Comparison of ENCODE assay signal across 21 cellular contexts in genomic region chr2:61244694-61245093, GRCh38.
DNase-seq lines count a peak whose midpoint lies in the region; ATAC-seq and TF ChIP-seq lines count a peak whose summit lies in the region.
"Had no signal": no experiment of that assay in that cellular context is flagged by ENCODE, and none has a peak within 500 bp of the region (broad histone marks: within the 10 kb centered on the region; RNA-seq: fewer than 3 reads in every experiment).

No MANE protein-coding gene starts in this region.

- H4K20me1 ChIP-seq in GM23338 (replicated peaks; ENCODE audit: insufficient read depth) (no peaks in the 10 kb centered on the region), neural progenitor cell (ENCODE audit: low read depth) (no peaks in the 10 kb centered on the region)

- peaks cover 34% of the 10 kb centered on the region for H3K36me3 Mint-ChIP-seq in activated CD8-positive, alpha-beta T cell treated with anti-CD3 and anti-CD28 coated beads for 36 hours (ENCODE audit: low read depth)
- peaks cover 48% of the 10 kb centered on the region for H3K36me3 Mint-ChIP-seq in activated CD8-positive, alpha-beta T cell treated with anti-CD3 and anti-CD28 coated beads, Interleukin-2, amount 10 ng/mL, durations not matched to agents 7 days and 5 days (ENCODE audit: low read depth)
- peaks cover 55% of the 10 kb centered on the region for H3K36me3 Mint-ChIP-seq in GM23338 (ENCODE audit: low read depth)
- H3K36me3 Mint-ChIP-seq in central memory CD8-positive, alpha-beta T cell (ENCODE audit: insufficient read depth): peaks cover 44% of the 10 kb centered on the region
- peaks cover 35% of the 10 kb centered on the region for H3K36me3 Mint-ChIP-seq in neural progenitor cell

- H3K4me3 Mint-ChIP-seq in activated CD8-positive, alpha-beta T cell treated with anti-CD3 and anti-CD28 coated beads for 36 hours: no peak overlapping the region
- no peak overlapping the region for H3K4me3 Mint-ChIP-seq in activated CD8-positive, alpha-beta T cell treated with anti-CD3 and anti-CD28 coated beads, Interleukin-2, amount 10 ng/mL, durations not matched to agents 7 days and 5 days
- H3K4me3 Mint-ChIP-seq in GM23338: no peak overlapping the region
- no peak overlapping the region for H3K4me3 Mint-ChIP-seq in central memory CD8-positive, alpha-beta T cell
- no peak overlapping the region for H3K4me3 Mint-ChIP-seq in neural progenitor cell
- H3K4me3 Mint-ChIP-seq: CD8-positive, alpha-beta memory T cell had no signal

- no peak for ATAC-seq in activated CD8-positive, alpha-beta T cell treated with anti-CD3 and anti-CD28 coated beads for 36 hours
- ATAC-seq in activated CD8-positive, alpha-beta T cell treated with anti-CD3 and anti-CD28 coated beads, Interleukin-2, amount 10 ng/mL, durations not matched to agents 7 days and 5 days: no peak
- ATAC-seq in GM23338: no peak
- no peak for ATAC-seq in central memory CD8-positive, alpha-beta T cell (replicated peaks; ENCODE audit: extremely low read depth, poor library complexity, severe bottlenecking)
- ATAC-seq in HG02798 (IDR thresholded peaks at IDR 0.05; ENCODE audit: poor library complexity, unreplicated experiment): no peak
- ATAC-seq: HCT116 had no signal

- no peak overlapping the region for H2AFZ ChIP-seq in GM23338
- H2AFZ ChIP-seq in neural progenitor cell (replicated peaks): no peak overlapping the region

- no peak overlapping the region for H3K9ac ChIP-seq in neural progenitor cell

- peaks cover 4% of the 10 kb centered on the region for H3K4me1 Mint-ChIP-seq in activated CD8-positive, alpha-beta T cell treated with anti-CD3 and anti-CD28 coated beads for 36 hours (ENCODE audit: low read depth)
- no peaks in the 10 kb centered on the region for H3K4me1 Mint-ChIP-seq in activated CD8-positive, alpha-beta T cell treated with anti-CD3 and anti-CD28 coated beads, Interleukin-2, amount 10 ng/mL, durations not matched to agents 7 days and 5 days (ENCODE audit: low read depth)
- peaks cover 6% of the 10 kb centered on the region; the same call in 2 of the 3 replicates for H3K4me1 Mint-ChIP-seq in GM23338
- no peaks in the 10 kb centered on the region for H3K4me1 Mint-ChIP-seq in central memory CD8-positive, alpha-beta T cell
- peaks cover 6% of the 10 kb centered on the region for H3K4me1 Mint-ChIP-seq in neural progenitor cell

- H3K4me2 ChIP-seq in GM23338: no peak overlapping the region
- H3K4me2 ChIP-seq in neural progenitor cell: no peak overlapping the region

- no peak for DNase-seq in activated CD8-positive, alpha-beta T cell treated with anti-CD3 and anti-CD28 coated beads for 36 hours
- DNase-seq in activated CD8-positive, alpha-beta T cell treated with anti-CD3 and anti-CD28 coated beads, Interleukin-2, amount 10 ng/mL, durations not matched to agents 7 days and 5 days: no peak
- DNase-seq in GM23338 (ENCODE audit: low spot score) (no peak), neural progenitor cell (ENCODE audit: low spot score) (no peak), NCI-H510A treated with DMSO at 0.1 percent for 48 hours (lab: John Stamatoyannopoulos, UW) (no peak)
- no peak for DNase-seq in central memory CD8-positive, alpha-beta T cell (ENCODE audit: low spot score in 2 of 2)
- DNase-seq: 8988T; AML-193; C1 segment of cervical spinal cord; Calu3; CD8-positive, alpha-beta memory T cell; DMS153; Karpas-422; NCI-H1048; NCI-H1417 treated with DMSO at 0.1 percent for 48 hours; NCI-H187; NCI-H446; NCI-H526 treated with DMSO at 0.1 percent for 48 hours; Right ventricle myocardium superior had no signal

- H3K36me3 ChIP-seq in GM23338 (ENCODE audit: insufficient read depth) (peaks cover 15% of the 10 kb centered on the region; the same call in 1 of the 2 replicates), neural progenitor cell (peaks cover 39% of the 10 kb centered on the region)

- H3F3A ChIP-seq in GM23338 (replicated peaks; ENCODE audit: low read depth): no peaks in the 10 kb centered on the region
- no peaks in the 10 kb centered on the region for H3F3A ChIP-seq in neural progenitor cell (ENCODE audit: low read depth)

- H3K4me1 ChIP-seq in GM23338 (ENCODE audit: insufficient read depth) (no peaks in the 10 kb centered on the region), neural progenitor cell (no peaks in the 10 kb centered on the region)

- no peaks in the 10 kb centered on the region for H3K9me2 ChIP-seq in GM23338 (ENCODE audit: insufficient read depth)

- TF ChIP-seq CTCF in activated CD8-positive, alpha-beta T cell treated with anti-CD3 and anti-CD28 coated beads for 36 hours (IDR thresholded peaks at IDR 0.05): no peak
- no peak for TF ChIP-seq CTCF in GM23338 (conservative IDR thresholded peaks at IDR 0.05; ENCODE audit: low read depth in 2 of 2)
- TF ChIP-seq CTCF in neural progenitor cell (IDR thresholded peaks at IDR 0.05): no peak

- CTCF ChIA-PET in activated CD8-positive, alpha-beta T cell treated with anti-CD3 and anti-CD28 coated beads for 36 hours (lab: Charles Lee): interaction anchor here (0.6 to 1.0 kb wide), 2 partner anchors 11 to 188 kb away, joined by 3 to 4 read pairs; no protein-coding TSS in a partner anchor
- CTCF ChIA-PET in activated CD8-positive, alpha-beta T cell treated with anti-CD3 and anti-CD28 coated beads, Interleukin-2, amount 10 ng/mL, durations not matched to agents 7 days and 5 days (lab: Charles Lee): interaction anchor here (0.7 kb wide), 1 partner anchor 597 kb away, joined by 3 read pairs; no protein-coding TSS in a partner anchor

- H3K27ac ChIP-seq in GM23338 (ENCODE audit: low read depth) (no peak overlapping the region), neural progenitor cell (no peak overlapping the region)

- H3K27me3 Mint-ChIP-seq in activated CD8-positive, alpha-beta T cell treated with anti-CD3 and anti-CD28 coated beads for 36 hours: no peaks in the 10 kb centered on the region
- H3K27me3 Mint-ChIP-seq in activated CD8-positive, alpha-beta T cell treated with anti-CD3 and anti-CD28 coated beads, Interleukin-2, amount 10 ng/mL, durations not matched to agents 7 days and 5 days (ENCODE audit: low read depth): no peaks in the 10 kb centered on the region
- H3K27me3 Mint-ChIP-seq in GM23338 (ENCODE audit: insufficient read depth, low read depth, poor library complexity) (no peaks in the 10 kb centered on the region), neural progenitor cell (ENCODE audit: insufficient read depth, low read depth) (peaks cover 2% of the 10 kb centered on the region)
- no peaks in the 10 kb centered on the region for H3K27me3 Mint-ChIP-seq in central memory CD8-positive, alpha-beta T cell
- H3K27me3 Mint-ChIP-seq: CD8-positive, alpha-beta memory T cell had no signal

- H3K79me2 ChIP-seq in GM23338 (replicated peaks; ENCODE audit: insufficient read depth) (no peaks in the 10 kb centered on the region), neural progenitor cell (ENCODE audit: low read depth) (no peaks in the 10 kb centered on the region)

- H3K27me3 ChIP-seq in GM23338 (ENCODE audit: insufficient read depth) (no peaks in the 10 kb centered on the region), neural progenitor cell (no peaks in the 10 kb centered on the region)

- H3K9me3 Mint-ChIP-seq in activated CD8-positive, alpha-beta T cell treated with anti-CD3 and anti-CD28 coated beads for 36 hours: no peaks in the 10 kb centered on the region
- H3K9me3 Mint-ChIP-seq in activated CD8-positive, alpha-beta T cell treated with anti-CD3 and anti-CD28 coated beads, Interleukin-2, amount 10 ng/mL, durations not matched to agents 7 days and 5 days (ENCODE audit: insufficient read depth): no peaks in the 10 kb centered on the region
- H3K9me3 Mint-ChIP-seq in GM23338 (no peaks in the 10 kb centered on the region), neural progenitor cell (no peaks in the 10 kb centered on the region)
- H3K9me3 Mint-ChIP-seq in central memory CD8-positive, alpha-beta T cell: no peaks in the 10 kb centered on the region
- H3K9me3 Mint-ChIP-seq: CD8-positive, alpha-beta memory T cell had no signal

- H3K27ac Mint-ChIP-seq in activated CD8-positive, alpha-beta T cell treated with anti-CD3 and anti-CD28 coated beads for 36 hours: peak overlapping the region; percentile 53
- H3K27ac Mint-ChIP-seq in activated CD8-positive, alpha-beta T cell treated with anti-CD3 and anti-CD28 coated beads, Interleukin-2, amount 10 ng/mL, durations not matched to agents 7 days and 5 days: no peak overlapping the region
- H3K27ac Mint-ChIP-seq in GM23338 (peak overlapping the region; percentile 64; the same call in 1 of the 2 replicates), neural progenitor cell (peak overlapping the region; percentile 4)
- H3K27ac Mint-ChIP-seq in central memory CD8-positive, alpha-beta T cell (ENCODE audit: low read depth): peak overlapping the region; percentile 46

- H3K4me3 ChIP-seq in GM23338 (no peak overlapping the region), neural progenitor cell (no peak overlapping the region)

- POLR2A ChIA-PET in activated CD8-positive, alpha-beta T cell treated with anti-CD3 and anti-CD28 coated beads for 36 hours (lab: Charles Lee): no interaction called here
- POLR2A ChIA-PET in activated CD8-positive, alpha-beta T cell treated with anti-CD3 and anti-CD28 coated beads, Interleukin-2, amount 10 ng/mL, durations not matched to agents 7 days and 5 days (lab: Charles Lee): interaction anchor here (0.6 kb wide), 1 partner anchor 129 kb away, joined by 3 read pairs; no protein-coding TSS in a partner anchor

- H3K9me3 ChIP-seq in neural progenitor cell (ENCODE audit: low read depth): no peaks in the 10 kb centered on the region

- intact Hi-C loops in activated CD8-positive, alpha-beta T cell treated with anti-CD3 and anti-CD28 coated beads for 36 hours (cut with micrococcal nuclease): no loop called here

TF ChIP-seq in GM23338, 12 proteins besides CTCF, POLR2A, EP300 and RAD21:
- TF ChIP-seq CREB1 (CRISPR knock-in tag; IDR thresholded peaks at IDR 0.05; ENCODE audit: low read depth): no peak
- no peak for TF ChIP-seq EZH2 (IDR thresholded peaks at IDR 0.05; ENCODE audit: low read depth, unreplicated experiment)
